In the genomic region with DNA sequence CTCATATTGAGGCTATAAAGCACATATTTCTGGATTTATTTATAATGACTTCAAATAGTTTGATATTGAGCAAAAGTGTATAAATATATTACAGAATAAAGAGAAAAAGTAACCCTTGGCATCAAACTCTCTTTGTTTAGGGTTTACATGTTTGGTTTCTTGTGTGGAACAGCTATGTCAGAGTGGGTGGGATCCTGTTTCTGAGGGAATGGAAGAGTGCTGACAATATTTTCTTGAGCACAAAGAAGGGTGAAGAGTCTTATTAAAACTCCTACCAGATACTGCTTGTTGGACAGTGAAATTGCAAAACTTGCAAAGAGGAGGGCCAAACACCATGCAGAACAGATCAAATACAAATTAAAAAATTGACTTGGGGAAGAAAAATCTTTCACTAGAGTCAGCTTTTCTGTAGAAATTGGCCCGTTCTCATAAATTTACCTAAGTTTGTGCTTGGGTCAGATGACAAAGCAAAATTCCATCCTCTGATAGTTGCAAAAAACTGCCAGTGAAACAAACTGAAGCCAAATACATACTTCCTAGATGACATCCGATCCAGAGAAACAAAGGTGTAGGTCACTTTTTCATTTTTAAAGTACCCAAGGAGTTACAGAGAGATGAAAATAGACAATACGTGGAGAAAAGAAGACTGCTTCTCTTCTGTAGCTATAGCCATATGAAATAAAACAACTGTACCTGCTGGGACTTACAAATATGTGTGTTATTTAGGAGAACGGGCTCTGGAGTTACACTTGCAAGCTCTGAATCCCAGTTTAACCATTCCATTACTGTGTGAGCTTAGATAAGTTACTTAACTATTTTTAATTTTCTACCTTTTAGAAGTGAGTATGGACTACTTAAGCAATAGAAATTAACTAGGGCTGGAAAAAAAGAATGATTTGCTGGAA, we compare ENCODE assay signal across 17 cellular contexts.
DNase-seq lines count a peak whose midpoint lies in the region; ATAC-seq and TF ChIP-seq lines count a peak whose summit lies in the region.
"Had no signal": no experiment of that assay in that cellular context is flagged by ENCODE, and none has a peak within 500 bp of the region (broad histone marks: within the 10 kb centered on the region; RNA-seq: fewer than 3 reads in every experiment).

No MANE protein-coding gene starts in this region.

- H2BK120ac ChIP-seq in IMR-90 (ENCODE audit: low read depth, low read length): no peak overlapping the region

- no peak for TF ChIP-seq EP300 in transverse colon (IDR thresholded peaks at IDR 0.05; ENCODE audit: low read depth)

- intact Hi-C loops in IMR-90 (cut with micrococcal nuclease) (no loop called here), right lobe of liver (cut with DNase I) (no loop called here), transverse colon (cut with DNase I; ENCODE audit: low total_unique reads) (no loop called here), psoas muscle (cut with DNase I) (no loop called here)

- no CpG with 5 or more reads among the region's 4 CpGs for WGBS in IMR-90 (ENCODE audit: extremely low coverage in 2 of 2, insufficient read length in 1 of 2), 2 experiments
- WGBS in right lobe of liver (ENCODE audit: insufficient coverage, low coverage, low lambda C conversion rate, missing lambda C conversion rate): 16% methylated on average over 4 of the region's 4 CpGs
- WGBS in transverse colon (ENCODE audit: low coverage in 1 of 2), 2 donors: 28 to 36% methylated on average over 4 of the region's 4 CpGs
- WGBS in psoas muscle, 3 donors: 31 to 51% (median 40%) methylated on average over 4 of the region's 4 CpGs

- no peak overlapping the region for H4K5ac ChIP-seq in IMR-90 (ENCODE audit: low read depth, low read length)

- H3K4me3 ChIP-seq in IMR-90 (ENCODE audit: insufficient read depth, low read depth, low read length) (no peak overlapping the region), choroid plexus epithelial cell (ENCODE audit: low read depth, low read length) (no peak overlapping the region), right lobe of liver (peak overlapping the region in 2 of 3 donors; percentile 21 to 22), transverse colon (no peak overlapping the region), psoas muscle (no peak overlapping the region)
- H3K4me3 ChIP-seq: BLaER1, coronary artery, HAP-1 had no signal

- H3K9me3 ChIP-seq in IMR-90 (ENCODE audit: control insufficient read depth, insufficient read depth, low read length): no peaks in the 10 kb centered on the region
- no peaks in the 10 kb centered on the region for H3K9me3 ChIP-seq in right lobe of liver
- H3K9me3 ChIP-seq in transverse colon: no peaks in the 10 kb centered on the region
- peaks cover under 1% of the 10 kb centered on the region for H3K9me3 ChIP-seq in psoas muscle
- H3K9me3 ChIP-seq: HAP-1 had no signal

- in situ Hi-C loops in IMR-90 (cut with MboI; ENCODE audit: low sequenced_read_pairs): loop anchor here (25.0 kb wide), 2 partner anchors 592 to 842 kb away; no protein-coding TSS in a partner anchor
- in situ Hi-C loops in transverse colon (cut with MboI; ENCODE audit: low pct_ligation_motif_present in 1 of 4, low pct_unique_long_range_greater_than_20kb in 1 of 4, low sequenced_read_pairs in 3 of 4): loop anchor here in 2 of 4 donors (25.0 kb wide), 1 partner anchor 242 kb away; no protein-coding TSS in a partner anchor

- H4K8ac ChIP-seq in IMR-90 (ENCODE audit: low read depth in 2 of 2, low read length in 2 of 2): no peak overlapping the region

- TF ChIP-seq CTCF in IMR-90 (conservative IDR thresholded peaks at IDR 0.05; ENCODE audit: low read depth, low read length): no peak
- no peak for TF ChIP-seq CTCF in choroid plexus epithelial cell (conservative IDR thresholded peaks at IDR 0.05; ENCODE audit: low read depth, low read length)
- no peak for TF ChIP-seq CTCF in right lobe of liver (IDR thresholded peaks at IDR 0.05)
- no peak for TF ChIP-seq CTCF in transverse colon (IDR thresholded peaks at IDR 0.05)
- TF ChIP-seq CTCF in psoas muscle (IDR thresholded peaks at IDR 0.05): no peak

- H3K36me3 ChIP-seq in IMR-90 (ENCODE audit: control insufficient read depth, insufficient read depth, low read length) (no peaks in the 10 kb centered on the region), right lobe of liver (no peaks in the 10 kb centered on the region), transverse colon (no peaks in the 10 kb centered on the region), psoas muscle (ENCODE audit: insufficient read depth in 1 of 2, low read depth in 1 of 2) (no peaks in the 10 kb centered on the region)
- H3K36me3 ChIP-seq: BLaER1, HAP-1 had no signal

- no peak for TF ChIP-seq RAD21 in IMR-90 (IDR thresholded peaks at IDR 0.05; ENCODE audit: low read length)

- ATAC-seq in IMR-90 (ENCODE audit: low read depth) (no peak), right lobe of liver (peak; percentile 61 to 72 (median 70)), psoas muscle (no peak)
- no peak for ATAC-seq in activated CD4-positive, CD25-positive, alpha-beta regulatory T cell treated with anti-CD3 and anti-CD28 coated beads, Interleukin-2, amount 50 U/mL, for 24 hours
- ATAC-seq: natural killer cell treated with Interleukin-12 subunit alpha and Interleukin-12 subunit beta and Interleukin-15 and Interleukin-18, amount 100 ng/mL, for 72 hours had no signal

- no peak overlapping the region for H3K18ac ChIP-seq in IMR-90 (ENCODE audit: low read depth, low read length)

- no peak overlapping the region for H2BK20ac ChIP-seq in IMR-90 (ENCODE audit: low read depth, low read length)

- no TSS peak for BruUV-seq in IMR-90 (replicated peaks; lab: Mats Ljungman, UMichigan)

- TF ChIP-seq POLR2A in IMR-90 (IDR thresholded peaks at IDR 0.05; ENCODE audit: low read depth, low read length) (no peak), right lobe of liver (IDR thresholded peaks at IDR 0.05) (peak; percentile 16), transverse colon (IDR thresholded peaks at IDR 0.05) (no peak)

- no peak overlapping the region for H3K23ac ChIP-seq in IMR-90 (ENCODE audit: low read depth, low read length)

- no peak overlapping the region for H2AFZ ChIP-seq in IMR-90 (replicated peaks; ENCODE audit: low read length, poor library complexity)

- H2BK15ac ChIP-seq in IMR-90 (ENCODE audit: low read depth, low read length): no peak overlapping the region

- H3K4me2 ChIP-seq in IMR-90 (ENCODE audit: low read depth, low read length): no peak overlapping the region
- H3K4me2 ChIP-seq: BLaER1 had no signal

- H4K20me1 ChIP-seq in IMR-90 (ENCODE audit: insufficient read depth, low read length): no peaks in the 10 kb centered on the region

- no peak overlapping the region for H2AK5ac ChIP-seq in IMR-90 (ENCODE audit: low read depth, low read length)

- DNase-seq in IMR-90 (peak; percentile 17), choroid plexus epithelial cell (ENCODE audit: low read depth) (peak; percentile 51), right lobe of liver (no peak), transverse colon (no peak), psoas muscle (no peak), DMS79 (lab: John Stamatoyannopoulos, UW) (no peak)
- DNase-seq: activated CD4-positive, alpha-beta memory T cell treated with anti-CD3 and anti-CD28 coated beads, Interleukin-2, amount 10 ng/mL, durations not matched to agents 7 days and 5 days; erythroblast; hypothalamus; NCI-H2171; SIG-M5; stimulated activated CD4-positive, alpha-beta T cell treated with anti-CD3 and anti-CD28 coated beads, Interleukin-4, amount 100 ng/mL, for 4 hours had no signal

- no peak overlapping the region for H3K4ac ChIP-seq in IMR-90 (ENCODE audit: low read depth, low read length)

- no peak overlapping the region for H2AK9ac ChIP-seq in IMR-90 (replicated peaks; ENCODE audit: low read depth, low read length, poor library complexity)

- H3K9me1 ChIP-seq in IMR-90 (ENCODE audit: insufficient read depth, low read length): no peaks in the 10 kb centered on the region

- no peak overlapping the region for H3K56ac ChIP-seq in IMR-90 (ENCODE audit: extremely low read depth, insufficient read depth, low read length)

- H3K9ac ChIP-seq in IMR-90 (ENCODE audit: low read depth, low read length): no peak overlapping the region
- H3K9ac ChIP-seq: BLaER1 had no signal

- dilution Hi-C loops in IMR-90 (cut with HindIII; ENCODE audit: low sequenced_read_pairs, unreplicated experiment): no loop called here

- H4K91ac ChIP-seq in IMR-90 (ENCODE audit: insufficient read depth, low read depth, low read length): no peak overlapping the region

- no peak overlapping the region for H3K14ac ChIP-seq in IMR-90 (replicated peaks; ENCODE audit: low read depth, low read length)

- H3K27me3 ChIP-seq in IMR-90 (ENCODE audit: control insufficient read depth, insufficient read depth, low read length) (no peaks in the 10 kb centered on the region), right lobe of liver (no peaks in the 10 kb centered on the region), transverse colon (no peaks in the 10 kb centered on the region), psoas muscle (ENCODE audit: insufficient read depth in 3 of 3, low read length in 2 of 3) (no peaks in the 10 kb centered on the region)
- H3K27me3 ChIP-seq: BLaER1 had no signal

- H3K27ac ChIP-seq in IMR-90 (ENCODE audit: insufficient read depth, low read length) (no peak overlapping the region), right lobe of liver (peak overlapping the region; percentile 32 to 70 (median 70)), transverse colon (peak overlapping the region; percentile 78 to 85 (median 80)), psoas muscle (no peak overlapping the region)
- H3K27ac ChIP-seq: BLaER1, coronary artery had no signal

- CTCF ChIA-PET in IMR-90 (lab: Yijun Ruan, JAX): interaction anchor here (0.7 to 1.1 kb wide), 2 partner anchors 11 to 233 kb away, joined by 4 read pairs; no protein-coding TSS in a partner anchor

- no peak overlapping the region for H2BK5ac ChIP-seq in IMR-90 (ENCODE audit: low read depth, low read length, poor library complexity, severe bottlenecking)

- POLR2A ChIA-PET in IMR-90 (lab: Charles Lee; ENCODE audit: unreplicated experiment): no interaction called here

- no peaks in the 10 kb centered on the region for H3K4me1 ChIP-seq in IMR-90 (ENCODE audit: control insufficient read depth, insufficient read depth, low read length)
- peaks cover 0 to 42% (median 20%) of the 10 kb centered on the region in 4 donors for H3K4me1 ChIP-seq in right lobe of liver
- peaks cover 8 to 46% (median 34%) of the 10 kb centered on the region in 4 donors for H3K4me1 ChIP-seq in transverse colon
- peaks cover 25% of the 10 kb centered on the region for H3K4me1 ChIP-seq in psoas muscle

- H3K79me1 ChIP-seq in IMR-90 (ENCODE audit: low read depth in 1 of 2, low read length in 2 of 2): no peaks in the 10 kb centered on the region

TF ChIP-seq in IMR-90, 13 proteins besides CTCF, POLR2A, EP300 and RAD21:
- TF ChIP-seq NFE2L2 (IDR thresholded peaks at IDR 0.05; ENCODE audit: low read depth, low read length) (peak; percentile 53; the same call in 1 of the 2 replicates), BHLHE40 (IDR thresholded peaks at IDR 0.05; ENCODE audit: low read depth, low read length) (no peak)

Comparison
In these comparisons a context has a peak if more than half of its experiments do, and no peak if none do; other contexts are left out.
1. ATAC-seq: peak in right lobe of liver (4 of 4); none in IMR-90 (single experiment), psoas muscle (0 of 4) and activated CD4-positive, CD25-positive, alpha-beta regulatory T cell treated with anti-CD3 and anti-CD28 coated beads, Interleukin-2, amount 50 U/mL, for 24 hours (0 of 2).
2. DNase-seq: peak in IMR-90 (single experiment) and choroid plexus epithelial cell (single experiment); none in right lobe of liver (0 of 3), transverse colon (single experiment), psoas muscle (0 of 2) and DMS79 (single experiment).
3. H3K27ac ChIP-seq: peak in right lobe of liver (3 of 3) and transverse colon (4 of 4); none in IMR-90 (single experiment) and psoas muscle (single experiment).
4. H3K4me3 ChIP-seq: peak in right lobe of liver (2 of 3); none in IMR-90 (single experiment), choroid plexus epithelial cell (single experiment), transverse colon (0 of 4) and psoas muscle (single experiment).